In the genomic region with DNA sequence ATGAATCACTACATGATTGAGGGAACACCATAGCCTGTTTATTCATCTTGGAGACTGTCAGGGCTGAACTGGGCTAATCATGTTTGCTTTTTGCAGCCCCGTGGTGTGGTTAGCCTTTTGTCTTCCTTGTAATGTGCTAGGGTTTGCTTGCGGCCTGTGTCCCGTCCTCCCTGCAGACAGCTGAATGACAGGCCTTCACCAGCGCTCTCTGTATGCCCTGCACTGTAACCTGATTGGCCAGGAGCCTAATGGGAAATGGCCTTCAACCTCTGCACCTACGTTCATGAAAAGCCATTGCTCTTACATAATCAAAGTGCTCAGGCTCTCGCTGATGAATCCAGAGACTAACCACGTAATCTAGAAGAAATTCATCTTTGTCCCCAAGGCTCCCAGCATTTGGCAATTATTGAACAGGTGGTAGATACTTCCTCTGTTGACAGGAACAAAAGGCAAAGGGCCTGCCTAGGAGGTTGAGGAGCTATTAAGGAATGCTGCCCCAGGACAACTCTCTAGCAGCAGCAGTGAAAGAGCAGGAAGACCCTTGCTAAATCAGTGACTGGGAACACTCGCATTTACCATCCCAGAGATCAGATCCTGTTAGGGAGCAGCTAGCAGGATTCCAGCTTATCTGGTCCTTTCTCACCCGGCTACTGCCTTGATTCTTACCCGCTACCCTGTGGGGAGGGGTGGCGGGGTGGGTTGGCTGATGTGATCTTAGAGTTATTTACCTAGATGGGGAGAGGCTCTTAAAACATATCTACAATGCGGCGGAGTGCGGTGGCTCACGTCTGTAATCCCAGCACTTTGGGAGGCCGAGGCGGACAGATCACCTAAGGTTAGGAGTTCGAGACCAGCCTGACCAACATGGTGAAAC, we compare ENCODE assay signal across 1 cellular context.
TF ChIP-seq lines count a peak whose summit lies in the region.

No MANE protein-coding gene starts in this region.

TF ChIP-seq in HepG2, 621 proteins besides CTCF, POLR2A, EP300 and RAD21 (continued from another document and continues in another):
- TF ChIP-seq, protein P1, sequence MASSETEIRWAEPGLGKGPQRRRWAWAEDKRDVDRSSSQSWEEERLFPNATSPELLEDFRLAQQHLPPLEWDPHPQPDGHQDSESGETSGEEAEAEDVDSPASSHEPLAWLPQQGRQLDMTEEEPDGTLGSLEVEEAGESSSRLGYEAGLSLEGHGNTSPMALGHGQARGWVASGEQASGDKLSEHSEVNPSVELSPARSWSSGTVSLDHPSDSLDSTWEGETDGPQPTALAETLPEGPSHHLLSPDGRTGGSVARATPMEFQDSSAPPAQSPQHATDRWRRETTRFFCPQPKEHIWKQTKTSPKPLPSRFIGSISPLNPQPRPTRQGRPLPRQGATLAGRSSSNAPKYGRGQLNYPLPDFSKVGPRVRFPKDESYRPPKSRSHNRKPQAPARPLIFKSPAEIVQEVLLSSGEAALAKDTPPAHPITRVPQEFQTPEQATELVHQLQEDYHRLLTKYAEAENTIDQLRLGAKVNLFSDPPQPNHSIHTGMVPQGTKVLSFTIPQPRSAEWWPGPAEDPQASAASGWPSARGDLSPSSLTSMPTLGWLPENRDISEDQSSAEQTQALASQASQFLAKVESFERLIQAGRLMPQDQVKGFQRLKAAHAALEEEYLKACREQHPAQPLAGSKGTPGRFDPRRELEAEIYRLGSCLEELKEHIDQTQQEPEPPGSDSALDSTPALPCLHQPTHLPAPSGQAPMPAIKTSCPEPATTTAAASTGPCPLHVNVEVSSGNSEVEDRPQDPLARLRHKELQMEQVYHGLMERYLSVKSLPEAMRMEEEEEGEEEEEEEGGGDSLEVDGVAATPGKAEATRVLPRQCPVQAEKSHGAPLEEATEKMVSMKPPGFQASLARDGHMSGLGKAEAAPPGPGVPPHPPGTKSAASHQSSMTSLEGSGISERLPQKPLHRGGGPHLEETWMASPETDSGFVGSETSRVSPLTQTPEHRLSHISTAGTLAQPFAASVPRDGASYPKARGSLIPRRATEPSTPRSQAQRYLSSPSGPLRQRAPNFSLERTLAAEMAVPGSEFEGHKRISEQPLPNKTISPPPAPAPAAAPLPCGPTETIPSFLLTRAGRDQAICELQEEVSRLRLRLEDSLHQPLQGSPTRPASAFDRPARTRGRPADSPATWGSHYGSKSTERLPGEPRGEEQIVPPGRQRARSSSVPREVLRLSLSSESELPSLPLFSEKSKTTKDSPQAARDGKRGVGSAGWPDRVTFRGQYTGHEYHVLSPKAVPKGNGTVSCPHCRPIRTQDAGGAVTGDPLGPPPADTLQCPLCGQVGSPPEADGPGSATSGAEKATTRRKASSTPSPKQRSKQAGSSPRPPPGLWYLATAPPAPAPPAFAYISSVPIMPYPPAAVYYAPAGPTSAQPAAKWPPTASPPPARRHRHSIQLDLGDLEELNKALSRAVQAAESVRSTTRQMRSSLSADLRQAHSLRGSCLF (CRISPR knock-in tag; IDR thresholded peaks at IDR 0.05; ENCODE audit: borderline replicate concordance) = no peak
- 0 out of 2 replicates have a peak, but pooled peaks have one; percentile 54 for TF ChIP-seq HIVEP1 (CRISPR knock-in tag; IDR thresholded peaks at IDR 0.05)
- peak; percentile 67; the same call in 1 of the 2 replicates for TF ChIP-seq FOXO1 (CRISPR knock-in tag; IDR thresholded peaks at IDR 0.05)
- TF ChIP-seq ZNF510 (CRISPR knock-in tag; IDR thresholded peaks at IDR 0.05; ENCODE audit: low read depth) = no peak
- TF ChIP-seq, protein P2, sequence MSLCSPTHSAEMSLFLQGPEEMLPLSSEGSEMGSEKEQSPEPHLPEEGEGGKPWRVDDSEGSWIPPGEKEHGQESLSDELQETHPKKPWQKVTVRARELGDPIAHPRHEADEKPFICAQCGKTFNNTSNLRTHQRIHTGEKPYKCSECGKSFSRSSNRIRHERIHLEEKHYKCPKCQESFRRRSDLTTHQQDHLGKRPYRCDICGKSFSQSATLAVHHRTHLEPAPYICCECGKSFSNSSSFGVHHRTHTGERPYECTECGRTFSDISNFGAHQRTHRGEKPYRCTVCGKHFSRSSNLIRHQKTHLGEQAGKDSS (CRISPR knock-in tag; IDR thresholded peaks at IDR 0.05; ENCODE audit: borderline replicate concordance, low read depth) = peak; percentile 60; the same call in 1 of the 2 replicates
- TF ChIP-seq SAP130 (CRISPR knock-in tag; IDR thresholded peaks at IDR 0.05; ENCODE audit: low read depth) = peak; percentile 85
- TF ChIP-seq ZNF83 (CRISPR knock-in tag; IDR thresholded peaks at IDR 0.05; ENCODE audit: borderline replicate concordance) = no peak
- TF ChIP-seq ZNF441 (CRISPR knock-in tag; IDR thresholded peaks at IDR 0.05; ENCODE audit: borderline replicate concordance) = 0 out of 2 replicates have a peak, but pooled peaks have one; percentile 45
- peak; percentile 85 for TF ChIP-seq HDAC2 (CRISPR knock-in tag; IDR thresholded peaks at IDR 0.05)
- TF ChIP-seq, protein P3, sequence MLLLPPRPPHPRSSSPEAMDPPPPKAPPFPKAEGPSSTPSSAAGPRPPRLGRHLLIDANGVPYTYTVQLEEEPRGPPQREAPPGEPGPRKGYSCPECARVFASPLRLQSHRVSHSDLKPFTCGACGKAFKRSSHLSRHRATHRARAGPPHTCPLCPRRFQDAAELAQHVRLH (CRISPR knock-in tag; IDR thresholded peaks at IDR 0.05; ENCODE audit: borderline replicate concordance, low read depth) = no peak
- TF ChIP-seq ONECUT2 (CRISPR knock-in tag; IDR thresholded peaks at IDR 0.05) = 0 out of 2 replicates have a peak, but pooled peaks have one; percentile 52
- peak; percentile 67; the same call in 1 of the 2 replicates for TF ChIP-seq HHEX (CRISPR knock-in tag; IDR thresholded peaks at IDR 0.05)
- no peak for TF ChIP-seq ZNF253 (CRISPR knock-in tag; IDR thresholded peaks at IDR 0.05; ENCODE audit: borderline replicate concordance)
- TF ChIP-seq ZNF841 (CRISPR knock-in tag; IDR thresholded peaks at IDR 0.05; ENCODE audit: borderline replicate concordance) = no peak
- TF ChIP-seq ZFY (CRISPR knock-in tag; IDR thresholded peaks at IDR 0.05) = peak; percentile 89
- TF ChIP-seq TBX2 (CRISPR knock-in tag; IDR thresholded peaks at IDR 0.05; ENCODE audit: borderline replicate concordance) = peak; percentile 80
- TF ChIP-seq, protein P4, sequence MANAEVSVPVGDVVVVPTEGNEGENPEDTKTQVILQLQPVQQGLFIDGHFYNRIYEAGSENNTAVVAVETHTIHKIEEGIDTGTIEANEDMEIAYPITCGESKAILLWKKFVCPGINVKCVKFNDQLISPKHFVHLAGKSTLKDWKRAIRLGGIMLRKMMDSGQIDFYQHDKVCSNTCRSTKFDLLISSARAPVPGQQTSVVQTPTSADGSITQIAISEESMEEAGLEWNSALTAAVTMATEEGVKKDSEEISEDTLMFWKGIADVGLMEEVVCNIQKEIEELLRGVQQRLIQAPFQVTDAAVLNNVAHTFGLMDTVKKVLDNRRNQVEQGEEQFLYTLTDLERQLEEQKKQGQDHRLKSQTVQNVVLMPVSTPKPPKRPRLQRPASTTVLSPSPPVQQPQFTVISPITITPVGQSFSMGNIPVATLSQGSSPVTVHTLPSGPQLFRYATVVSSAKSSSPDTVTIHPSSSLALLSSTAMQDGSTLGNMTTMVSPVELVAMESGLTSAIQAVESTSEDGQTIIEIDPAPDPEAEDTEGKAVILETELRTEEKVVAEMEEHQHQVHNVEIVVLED (CRISPR knock-in tag; IDR thresholded peaks at IDR 0.05; ENCODE audit: borderline replicate concordance) = peak; percentile 23; the same call in 1 of the 2 replicates
- TF ChIP-seq, protein P5, sequence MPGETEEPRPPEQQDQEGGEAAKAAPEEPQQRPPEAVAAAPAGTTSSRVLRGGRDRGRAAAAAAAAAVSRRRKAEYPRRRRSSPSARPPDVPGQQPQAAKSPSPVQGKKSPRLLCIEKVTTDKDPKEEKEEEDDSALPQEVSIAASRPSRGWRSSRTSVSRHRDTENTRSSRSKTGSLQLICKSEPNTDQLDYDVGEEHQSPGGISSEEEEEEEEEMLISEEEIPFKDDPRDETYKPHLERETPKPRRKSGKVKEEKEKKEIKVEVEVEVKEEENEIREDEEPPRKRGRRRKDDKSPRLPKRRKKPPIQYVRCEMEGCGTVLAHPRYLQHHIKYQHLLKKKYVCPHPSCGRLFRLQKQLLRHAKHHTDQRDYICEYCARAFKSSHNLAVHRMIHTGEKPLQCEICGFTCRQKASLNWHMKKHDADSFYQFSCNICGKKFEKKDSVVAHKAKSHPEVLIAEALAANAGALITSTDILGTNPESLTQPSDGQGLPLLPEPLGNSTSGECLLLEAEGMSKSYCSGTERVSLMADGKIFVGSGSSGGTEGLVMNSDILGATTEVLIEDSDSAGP (CRISPR knock-in tag; IDR thresholded peaks at IDR 0.05; ENCODE audit: borderline replicate concordance) = peak; percentile 43; the same call in 1 of the 2 replicates
- TF ChIP-seq ZNF660 (CRISPR knock-in tag; IDR thresholded peaks at IDR 0.05; ENCODE audit: borderline replicate concordance, low read depth) = no peak
- TF ChIP-seq KLF11 (CRISPR knock-in tag; IDR thresholded peaks at IDR 0.05) = 0 out of 2 replicates have a peak, but pooled peaks have one; percentile 26
- peak; percentile 42; the same call in 1 of the 2 replicates for TF ChIP-seq TGIF2 (CRISPR knock-in tag; IDR thresholded peaks at IDR 0.05)
- TF ChIP-seq ZNF577 (CRISPR knock-in tag; IDR thresholded peaks at IDR 0.05; ENCODE audit: borderline replicate concordance, low read depth) = no peak
- TF ChIP-seq ARHGAP35 (CRISPR knock-in tag; IDR thresholded peaks at IDR 0.05; ENCODE audit: borderline replicate concordance) = no peak
- peak; percentile 76 for TF ChIP-seq ZNF143 (CRISPR knock-in tag; IDR thresholded peaks at IDR 0.05)
- no peak; the same call in 1 of the 2 replicates for TF ChIP-seq ZNF782 (CRISPR knock-in tag; IDR thresholded peaks at IDR 0.05; ENCODE audit: borderline replicate concordance)
- peak; percentile 83 for TF ChIP-seq TEAD3 (CRISPR knock-in tag; optimal IDR thresholded peaks at IDR 0.05; ENCODE audit: borderline replicate concordance)
- peak; percentile 40 for TF ChIP-seq PHF5A (CRISPR knock-in tag; IDR thresholded peaks at IDR 0.05; ENCODE audit: low read depth, unreplicated experiment)
- 0 out of 2 replicates have a peak, but pooled peaks have one; percentile 21 for TF ChIP-seq ZNF7 (CRISPR knock-in tag; IDR thresholded peaks at IDR 0.05)
- no peak for TF ChIP-seq SRSF9 (IDR thresholded peaks at IDR 0.05; ENCODE audit: borderline replicate concordance, insufficient read depth, low read depth, low read length, poor library complexity, severe bottlenecking)
- TF ChIP-seq MED13 (CRISPR knock-in tag; IDR thresholded peaks at IDR 0.05) = peak; percentile 75; the same call in 1 of the 2 replicates
- TF ChIP-seq ZNF788 (CRISPR knock-in tag; IDR thresholded peaks at IDR 0.05; ENCODE audit: borderline replicate concordance) = peak; percentile 58; the same call in 1 of the 2 replicates
- TF ChIP-seq, protein P6, sequence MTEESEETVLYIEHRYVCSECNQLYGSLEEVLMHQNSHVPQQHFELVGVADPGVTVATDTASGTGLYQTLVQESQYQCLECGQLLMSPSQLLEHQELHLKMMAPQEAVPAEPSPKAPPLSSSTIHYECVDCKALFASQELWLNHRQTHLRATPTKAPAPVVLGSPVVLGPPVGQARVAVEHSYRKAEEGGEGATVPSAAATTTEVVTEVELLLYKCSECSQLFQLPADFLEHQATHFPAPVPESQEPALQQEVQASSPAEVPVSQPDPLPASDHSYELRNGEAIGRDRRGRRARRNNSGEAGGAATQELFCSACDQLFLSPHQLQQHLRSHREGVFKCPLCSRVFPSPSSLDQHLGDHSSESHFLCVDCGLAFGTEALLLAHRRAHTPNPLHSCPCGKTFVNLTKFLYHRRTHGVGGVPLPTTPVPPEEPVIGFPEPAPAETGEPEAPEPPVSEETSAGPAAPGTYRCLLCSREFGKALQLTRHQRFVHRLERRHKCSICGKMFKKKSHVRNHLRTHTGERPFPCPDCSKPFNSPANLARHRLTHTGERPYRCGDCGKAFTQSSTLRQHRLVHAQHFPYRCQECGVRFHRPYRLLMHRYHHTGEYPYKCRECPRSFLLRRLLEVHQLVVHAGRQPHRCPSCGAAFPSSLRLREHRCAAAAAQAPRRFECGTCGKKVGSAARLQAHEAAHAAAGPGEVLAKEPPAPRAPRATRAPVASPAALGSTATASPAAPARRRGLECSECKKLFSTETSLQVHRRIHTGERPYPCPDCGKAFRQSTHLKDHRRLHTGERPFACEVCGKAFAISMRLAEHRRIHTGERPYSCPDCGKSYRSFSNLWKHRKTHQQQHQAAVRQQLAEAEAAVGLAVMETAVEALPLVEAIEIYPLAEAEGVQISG (CRISPR knock-in tag; IDR thresholded peaks at IDR 0.05) = peak; percentile 61
- peak; percentile 91 for TF ChIP-seq ZNF614 (CRISPR knock-in tag; IDR thresholded peaks at IDR 0.05; ENCODE audit: borderline replicate concordance)
- TF ChIP-seq, protein P7, sequence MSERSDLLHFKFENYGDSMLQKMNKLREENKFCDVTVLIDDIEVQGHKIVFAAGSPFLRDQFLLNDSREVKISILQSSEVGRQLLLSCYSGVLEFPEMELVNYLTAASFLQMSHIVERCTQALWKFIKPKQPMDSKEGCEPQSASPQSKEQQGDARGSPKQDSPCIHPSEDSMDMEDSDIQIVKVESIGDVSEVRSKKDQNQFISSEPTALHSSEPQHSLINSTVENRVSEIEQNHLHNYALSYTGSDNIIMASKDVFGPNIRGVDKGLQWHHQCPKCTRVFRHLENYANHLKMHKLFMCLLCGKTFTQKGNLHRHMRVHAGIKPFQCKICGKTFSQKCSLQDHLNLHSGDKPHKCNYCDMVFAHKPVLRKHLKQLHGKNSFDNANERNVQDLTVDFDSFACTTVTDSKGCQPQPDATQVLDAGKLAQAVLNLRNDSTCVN (CRISPR knock-in tag; IDR thresholded peaks at IDR 0.05; ENCODE audit: borderline replicate concordance) = peak; percentile 99
- TF ChIP-seq NR2F6 (IDR thresholded peaks at IDR 0.05) = peak; percentile 80
- peak; percentile 77 for TF ChIP-seq NR2F6 (CRISPR knock-in tag; IDR thresholded peaks at IDR 0.05)
- peak; percentile 62; the same call in 1 of the 2 replicates for TF ChIP-seq CEBPB (IDR thresholded peaks at IDR 0.05; ENCODE audit: borderline replicate concordance, low read depth, low read length)
- TF ChIP-seq ZNF124 (CRISPR knock-in tag; IDR thresholded peaks at IDR 0.05) = no peak
- no peak for TF ChIP-seq ZNF33B (CRISPR knock-in tag; IDR thresholded peaks at IDR 0.05)
- TF ChIP-seq ETV5 (CRISPR knock-in tag; IDR thresholded peaks at IDR 0.05; ENCODE audit: borderline replicate concordance) = peak; percentile 85
- no peak for TF ChIP-seq ASH2L (IDR thresholded peaks at IDR 0.05; ENCODE audit: insufficient read length, low read depth, low read length)
- TF ChIP-seq GABPB1 (CRISPR knock-in tag; IDR thresholded peaks at IDR 0.05) = peak; percentile 47; the same call in 1 of the 2 replicates
- TF ChIP-seq ZSCAN29 (CRISPR knock-in tag; conservative IDR thresholded peaks at IDR 0.05) = peak; percentile 66; the same call in 1 of the 2 replicates
- TF ChIP-seq, protein P8, sequence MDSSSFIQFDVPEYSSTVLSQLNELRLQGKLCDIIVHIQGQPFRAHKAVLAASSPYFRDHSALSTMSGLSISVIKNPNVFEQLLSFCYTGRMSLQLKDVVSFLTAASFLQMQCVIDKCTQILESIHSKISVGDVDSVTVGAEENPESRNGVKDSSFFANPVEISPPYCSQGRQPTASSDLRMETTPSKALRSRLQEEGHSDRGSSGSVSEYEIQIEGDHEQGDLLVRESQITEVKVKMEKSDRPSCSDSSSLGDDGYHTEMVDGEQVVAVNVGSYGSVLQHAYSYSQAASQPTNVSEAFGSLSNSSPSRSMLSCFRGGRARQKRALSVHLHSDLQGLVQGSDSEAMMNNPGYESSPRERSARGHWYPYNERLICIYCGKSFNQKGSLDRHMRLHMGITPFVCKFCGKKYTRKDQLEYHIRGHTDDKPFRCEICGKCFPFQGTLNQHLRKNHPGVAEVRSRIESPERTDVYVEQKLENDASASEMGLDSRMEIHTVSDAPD (CRISPR knock-in tag; IDR thresholded peaks at IDR 0.05) = peak; percentile 92
- TF ChIP-seq IRF2 (CRISPR knock-in tag; IDR thresholded peaks at IDR 0.05) = peak; percentile 69; the same call in 1 of the 2 replicates
- peak; percentile 51 to 63; a peak in 3 of 4 replicates for TF ChIP-seq NR2F1 (CRISPR knock-in tag; IDR thresholded peaks at IDR 0.05)
